17 cellular contexts compared by ENCODE assay signal in genomic region chr22:25318081-25318823, GRCh38.
DNase-seq lines count a peak whose midpoint lies in the region; ATAC-seq, FAIRE-seq and TF ChIP-seq lines count a peak whose summit lies in the region.
"Had no signal": no experiment of that assay in that cellular context is flagged by ENCODE, and none has a peak within 500 bp of the region (broad histone marks: within the 10 kb centered on the region; RNA-seq: fewer than 3 reads in every experiment).

No MANE protein-coding gene starts in this region.

- CTCF ChIA-PET in HepG2 (lab: Yijun Ruan, JAX; ENCODE audit: low intra/inter-chr PET ratio, low total read pairs), result no interaction called here

- no peak overlapping the region for H3K4me3 Mint-ChIP-seq in GM23338
- H3K4me3 Mint-ChIP-seq in stimulated activated naive CD8-positive, alpha-beta T cell treated with anti-CD3 and anti-CD28 coated beads, Interleukin-15, amount 100 ng/mL, for 72 hours, result no peak overlapping the region
- H3K4me3 Mint-ChIP-seq: CD14-positive monocyte; CD4-positive, alpha-beta memory T cell had no signal

- H3K9ac ChIP-seq in HepG2 (ENCODE audit: insufficient read depth, low read depth, low read length), result no peak overlapping the region
- H3K9ac ChIP-seq: BLaER1 had no signal

- H3K27ac Mint-ChIP-seq in GM23338, result no peak overlapping the region
- no peak overlapping the region for H3K27ac Mint-ChIP-seq in stimulated activated naive CD8-positive, alpha-beta T cell treated with anti-CD3 and anti-CD28 coated beads, Interleukin-15, amount 100 ng/mL, for 72 hours
- H3K27ac Mint-ChIP-seq: CD4-positive, alpha-beta memory T cell had no signal

- no peaks in the 10 kb centered on the region for H3F3A ChIP-seq in GM23338 (replicated peaks; ENCODE audit: low read depth)

- WGBS in HepG2 (ENCODE audit: low lambda C conversion rate), result 0% methylated on average over 6 of the region's 15 CpGs
- 75 to 84% methylated on average over 15 of the region's 15 CpGs for WGBS in sigmoid colon, 2 donors

- no peaks in the 10 kb centered on the region for H3K9me2 ChIP-seq in GM23338 (ENCODE audit: insufficient read depth)

- no peaks in the 10 kb centered on the region for H3K9me3 Mint-ChIP-seq in GM23338
- no peaks in the 10 kb centered on the region for H3K9me3 Mint-ChIP-seq in stimulated activated naive CD8-positive, alpha-beta T cell treated with anti-CD3 and anti-CD28 coated beads, Interleukin-15, amount 100 ng/mL, for 72 hours

- H3K4me1 ChIP-seq in GM23338 (ENCODE audit: insufficient read depth) (no peaks in the 10 kb centered on the region), HepG2 (ENCODE audit: insufficient read depth, low read length) (no peaks in the 10 kb centered on the region), osteoblast (ENCODE audit: insufficient read depth, low read length) (no peaks in the 10 kb centered on the region), SJCRH30 (no peaks in the 10 kb centered on the region), sigmoid colon (no peaks in the 10 kb centered on the region)
- H3K4me1 ChIP-seq: BLaER1 had no signal

- no peaks in the 10 kb centered on the region for H3K4me1 Mint-ChIP-seq in GM23338
- no peaks in the 10 kb centered on the region for H3K4me1 Mint-ChIP-seq in stimulated activated naive CD8-positive, alpha-beta T cell treated with anti-CD3 and anti-CD28 coated beads, Interleukin-15, amount 100 ng/mL, for 72 hours
- H3K4me1 Mint-ChIP-seq: CD14-positive monocyte; CD4-positive, alpha-beta memory T cell had no signal

- BruUV-seq in HepG2 (replicated peaks; lab: Mats Ljungman, UMichigan), result no TSS peak

- H3K27me3 ChIP-seq in GM23338 (ENCODE audit: insufficient read depth), result no peaks in the 10 kb centered on the region
- H3K27me3 ChIP-seq in HepG2 (ENCODE audit: control insufficient read depth in 1 of 2, insufficient read depth in 2 of 2, low read length in 2 of 2), result 0 out of 5 replicates have a peak, but pooled peaks cover 1 to 3% of the 10 kb centered on the region in 2 experiments
- H3K27me3 ChIP-seq in osteoblast (ENCODE audit: insufficient read depth, low read length), result no peaks in the 10 kb centered on the region
- peaks cover 17% of the 10 kb centered on the region; the same call in 1 of the 2 replicates for H3K27me3 ChIP-seq in SJCRH30
- H3K27me3 ChIP-seq in sigmoid colon, result no peaks in the 10 kb centered on the region
- H3K27me3 ChIP-seq: BLaER1 had no signal

- no peak overlapping the region for H2AFZ ChIP-seq in GM23338
- no peak overlapping the region for H2AFZ ChIP-seq in HepG2 (ENCODE audit: low read length)
- no peak overlapping the region for H2AFZ ChIP-seq in osteoblast (ENCODE audit: low read length)

- peak; percentile 71 for ATAC-seq in GM23338
- ATAC-seq in HepG2, result peak; percentile 48
- peak; percentile 28 for ATAC-seq in stimulated activated naive CD8-positive, alpha-beta T cell treated with anti-CD3 and anti-CD28 coated beads, Interleukin-15, amount 100 ng/mL, for 72 hours
- ATAC-seq in HG03135 (IDR thresholded peaks at IDR 0.05; ENCODE audit: unreplicated experiment), result no peak
- ATAC-seq in GM21723 (IDR thresholded peaks at IDR 0.05; ENCODE audit: unreplicated experiment), result no peak

- H3K4me3 ChIP-seq in GM23338 (no peak overlapping the region), HepG2 (replicated peaks in 1 of 3; ENCODE audit: insufficient read depth in 1 of 3, low read depth in 2 of 3, low read length in 3 of 3) (no peak overlapping the region), osteoblast (ENCODE audit: insufficient read depth, low read length) (no peak overlapping the region), SJCRH30 (no peak overlapping the region), sigmoid colon (no peak overlapping the region)
- H3K4me3 ChIP-seq: BLaER1 had no signal

- TF ChIP-seq RAD21 in HepG2 (CRISPR knock-in tag; IDR thresholded peaks at IDR 0.05), result no peak

- no peak for FAIRE-seq in HepG2 (lab: Jason Lieb, UNC)
- FAIRE-seq: H1 had no signal

- H4K20me1 ChIP-seq in GM23338 (replicated peaks; ENCODE audit: insufficient read depth) (no peaks in the 10 kb centered on the region), HepG2 (ENCODE audit: insufficient read depth, low read length) (no peaks in the 10 kb centered on the region), osteoblast (ENCODE audit: insufficient read depth, low read length) (no peaks in the 10 kb centered on the region)
- H4K20me1 ChIP-seq: BLaER1 had no signal

- H3K79me2 ChIP-seq in GM23338 (replicated peaks; ENCODE audit: insufficient read depth) (no peaks in the 10 kb centered on the region), HepG2 (ENCODE audit: insufficient read depth, low read length) (no peaks in the 10 kb centered on the region), osteoblast (ENCODE audit: insufficient read depth, low read length) (no peaks in the 10 kb centered on the region)

- H3K36me3 Mint-ChIP-seq in GM23338 (ENCODE audit: low read depth), result no peaks in the 10 kb centered on the region; the same call in 2 of the 3 replicates
- H3K36me3 Mint-ChIP-seq: CD14-positive monocyte; CD4-positive, alpha-beta memory T cell had no signal

- H3K4me2 ChIP-seq in GM23338, result no peak overlapping the region
- no peak overlapping the region for H3K4me2 ChIP-seq in HepG2 (ENCODE audit: low read depth, low read length)
- no peak overlapping the region for H3K4me2 ChIP-seq in osteoblast (ENCODE audit: insufficient read depth, low read length)
- H3K4me2 ChIP-seq: BLaER1 had no signal

- TF ChIP-seq CTCF in GM23338 (conservative IDR thresholded peaks at IDR 0.05; ENCODE audit: low read depth in 2 of 2), result no peak
- no peak for TF ChIP-seq CTCF in HepG2 (CRISPR knock-in tag; IDR thresholded peaks at IDR 0.05)
- TF ChIP-seq CTCF in osteoblast (IDR thresholded peaks at IDR 0.05; ENCODE audit: extremely low read depth, low read depth, low read length), result no peak
- no peak for TF ChIP-seq CTCF in sigmoid colon (IDR thresholded peaks at IDR 0.05)

- TF ChIP-seq EP300 in HepG2 (IDR thresholded peaks at IDR 0.05; ENCODE audit: low read depth in 2 of 2, low read length in 2 of 2) (no peak), HepG2 (CRISPR knock-in tag; IDR thresholded peaks at IDR 0.05; ENCODE audit: borderline replicate concordance) (no peak), sigmoid colon (IDR thresholded peaks at IDR 0.05) (no peak)

- H3K27ac ChIP-seq in GM23338 (ENCODE audit: low read depth) (no peak overlapping the region), HepG2 (ENCODE audit: extremely low read length, insufficient read depth, low read length) (no peak overlapping the region), osteoblast (ENCODE audit: low read depth, low read length) (no peak overlapping the region), SJCRH30 (no peak overlapping the region), sigmoid colon (no peak overlapping the region)
- H3K27ac ChIP-seq: BLaER1 had no signal

- TF ChIP-seq POLR2A in HepG2 (IDR thresholded peaks at IDR 0.05; ENCODE audit: insufficient read depth in 1 of 2, low read depth in 2 of 2, low read length in 2 of 2), result no peak
- TF ChIP-seq POLR2A in sigmoid colon (IDR thresholded peaks at IDR 0.05), result no peak

- POLR2A ChIA-PET in HepG2 (lab: Yijun Ruan, JAX), result no interaction called here

- peaks cover 17% of the 10 kb centered on the region for H3K27me3 Mint-ChIP-seq in GM23338 (ENCODE audit: insufficient read depth, low read depth, poor library complexity)
- H3K27me3 Mint-ChIP-seq in stimulated activated naive CD8-positive, alpha-beta T cell treated with anti-CD3 and anti-CD28 coated beads, Interleukin-15, amount 100 ng/mL, for 72 hours, result no peaks in the 10 kb centered on the region

- no peak for DNase-seq in GM23338 (ENCODE audit: low spot score)
- no peak for DNase-seq in HepG2 (ENCODE audit: low spot score)
- peak; percentile 74 for DNase-seq in osteoblast (ENCODE audit: insufficient read length, low spot score, missing footprints)
- DNase-seq in stimulated activated naive CD8-positive, alpha-beta T cell treated with anti-CD3 and anti-CD28 coated beads, Interleukin-15, amount 100 ng/mL, for 72 hours, result no peak
- no peak for DNase-seq in SJCRH30
- no peak for DNase-seq in sigmoid colon
- DNase-seq: 8988T; Calu3; CD4-positive, alpha-beta memory T cell; DMS79 treated with DMSO at 0.1 percent for 48 hours; GF-D8; HCEC 1CT had no signal

- in situ Hi-C loops in HepG2 (cut with HindIII; ENCODE audit: extremely low pct_ligation_motif_present, low pct_unique_long_range_greater_than_20kb), result no loop called here

- H3K36me3 ChIP-seq in GM23338 (ENCODE audit: insufficient read depth) (no peaks in the 10 kb centered on the region), HepG2 (replicated peaks in 1 of 2; ENCODE audit: control insufficient read depth in 1 of 2, insufficient read depth in 2 of 2, low read length in 2 of 2) (no peaks in the 10 kb centered on the region), osteoblast (ENCODE audit: insufficient read depth, low read length) (no peaks in the 10 kb centered on the region), SJCRH30 (no peaks in the 10 kb centered on the region), sigmoid colon (no peaks in the 10 kb centered on the region)
- H3K36me3 ChIP-seq: BLaER1 had no signal

- H3K9me3 ChIP-seq in HepG2 (ENCODE audit: low read length) (no peaks in the 10 kb centered on the region), osteoblast (ENCODE audit: low read depth, low read length) (no peaks in the 10 kb centered on the region), SJCRH30 (replicated peaks) (no peaks in the 10 kb centered on the region), sigmoid colon (no peaks in the 10 kb centered on the region)
- H3K9me3 ChIP-seq: BLaER1 had no signal

- intact Hi-C loops in HepG2 (cut with micrococcal nuclease; ENCODE audit: unreplicated experiment), result no loop called here
- intact Hi-C loops in sigmoid colon (cut with DNase I), result no loop called here

TF ChIP-seq in HepG2, 621 proteins besides CTCF, POLR2A, EP300 and RAD21 (continues in another document):
- TF ChIP-seq RXRB (CRISPR knock-in tag; IDR thresholded peaks at IDR 0.05; ENCODE audit: borderline replicate concordance) (no peak), ZNF790 (CRISPR knock-in tag; IDR thresholded peaks at IDR 0.05; ENCODE audit: borderline replicate concordance) (no peak)

Comparison
In these comparisons a context has a peak if more than half of its experiments do, and no peak if none do; other contexts are left out.
1. ATAC-seq: peak in GM23338 (single experiment), HepG2 (single experiment) and stimulated activated naive CD8-positive, alpha-beta T cell treated with anti-CD3 and anti-CD28 coated beads, Interleukin-15, amount 100 ng/mL, for 72 hours (single experiment); none in HG03135 (single experiment) and GM21723 (single experiment).